8 cellular contexts compared by ENCODE assay signal in genomic region chr1:59292557-59292956, GRCh38. TPM values are rescaled to one million over a fixed set of nuclear protein-coding genes. Genes with fewer than 3 reads are reported as not detected.
DNase-seq lines count a peak whose midpoint lies in the region; ATAC-seq and TF ChIP-seq lines count a peak whose summit lies in the region.

No MANE protein-coding gene starts in this region.

- H3K9ac ChIP-seq in SK-N-MC (ENCODE audit: insufficient read length), result no peak overlapping the region

- peak in 1 of 9 donors; percentile 6 for TF ChIP-seq CTCF in heart right ventricle (IDR thresholded peaks at IDR 0.05)

- DNase-seq in NK-92 treated with Interleukin-12 subunit alpha and Interleukin-12 subunit beta, amount 100 ng/mL, for 24 hours (lab: John Stamatoyannopoulos, UW), result peak; percentile 31
- DNase-seq in NK-92 (lab: John Stamatoyannopoulos, UW; ENCODE audit: unreplicated experiment) (no peak), SK-N-MC (ENCODE audit: low read depth, low spot score) (peak; percentile 40), heart right ventricle (peak in 1 of 2 donors; percentile 51), stromal cell of bone marrow (ENCODE audit: low read depth) (peak; percentile 51), NCI-H1092 treated with DMSO at 0.1 percent for 48 hours (lab: John Stamatoyannopoulos, UW) (no peak), SHP77 treated with DMSO at 0.1 percent for 48 hours (lab: John Stamatoyannopoulos, UW) (no peak)
- DNase-seq in activated CD4-positive, alpha-beta T cell treated with anti-CD3 and anti-CD28 coated beads, Interleukin-2, amount 50 U/mL, for 4 hours, result no peak

- H3K4me3 ChIP-seq in SK-N-MC (no peak overlapping the region), heart right ventricle (no peak overlapping the region)

- ATAC-seq in heart right ventricle, result peak in 3 of 8 donors; percentile 2 to 47 (median 15)

- peaks cover 0 to 58% (median 16%) of the 10 kb centered on the region in 9 donors for H3K4me1 ChIP-seq in heart right ventricle

- H3K9me3 ChIP-seq in SK-N-MC (ENCODE audit: low read depth, low read length), result no peaks in the 10 kb centered on the region
- no peaks in the 10 kb centered on the region for H3K9me3 ChIP-seq in heart right ventricle

- WGBS in heart right ventricle, 2 donors, result 13 to 44% methylated on average over 2 of the region's 2 CpGs

- H3K27ac ChIP-seq in SK-N-MC (no peak overlapping the region), heart right ventricle (peak overlapping the region in 6 of 10 donors; percentile 10 to 91 (median 30))

- intact Hi-C loops in heart right ventricle (cut with DNase I), result loop anchor here (5.0 to 10.0 kb wide), 15 partner anchors 138 to 548 kb away; partner anchors contain the start of gene JUN (in 1 of the 10)

- H3K36me3 ChIP-seq in SK-N-MC (ENCODE audit: insufficient read depth, low read length) (no peaks in the 10 kb centered on the region), heart right ventricle (no peaks in the 10 kb centered on the region)

- no peaks in the 10 kb centered on the region for H3K27me3 ChIP-seq in heart right ventricle

RNA-seq across cellular contexts. Expression of gene FGGY, which starts 4.3 kb away (rescaled TPM):
- total RNA-seq in heart right ventricle, result 10 to 100 TPM; 26.3 to 51.8 (median 36.6) TPM
- 1 to 10 TPM; 3.1 to 9.5 TPM for polyA plus RNA-seq in heart right ventricle

Comparison
In these comparisons a context has a peak if more than half of its experiments do, and no peak if none do; other contexts are left out.
1. DNase-seq: peak in NK-92 treated with Interleukin-12 subunit alpha and Interleukin-12 subunit beta, amount 100 ng/mL, for 24 hours (single experiment), SK-N-MC (single experiment) and stromal cell of bone marrow (single experiment); none in NK-92 (single experiment), NCI-H1092 treated with DMSO at 0.1 percent for 48 hours (single experiment), SHP77 treated with DMSO at 0.1 percent for 48 hours (single experiment) and activated CD4-positive, alpha-beta T cell treated with anti-CD3 and anti-CD28 coated beads, Interleukin-2, amount 50 U/mL, for 4 hours (0 of 2).